Comparison of ENCODE assay signal across 13 cellular contexts in genomic region chr17:45906927-45907622, GRCh38. TPM values are rescaled to one million over a fixed set of nuclear protein-coding genes. Genes with fewer than 3 reads are reported as not detected.
DNase-seq lines count a peak whose midpoint lies in the region; ATAC-seq and TF ChIP-seq lines count a peak whose summit lies in the region.
"Had no signal": no experiment of that assay in that cellular context is flagged by ENCODE, and none has a peak within 500 bp of the region (broad histone marks: within the 10 kb centered on the region; RNA-seq: fewer than 3 reads in every experiment).

No MANE protein-coding gene starts in this region.

- H3K27me3 Mint-ChIP-seq in activated CD4-positive, alpha-beta T cell treated with anti-CD3 and anti-CD28 coated beads for 36 hours: peaks cover 21% of the 10 kb centered on the region
- H3K27me3 Mint-ChIP-seq in activated CD8-positive, alpha-beta T cell treated with anti-CD3 and anti-CD28 coated beads for 36 hours: peaks cover 33% of the 10 kb centered on the region
- H3K27me3 Mint-ChIP-seq in brain: peaks cover 13% of the 10 kb centered on the region

- no peak overlapping the region for H3K4me3 Mint-ChIP-seq in activated CD4-positive, alpha-beta T cell treated with anti-CD3 and anti-CD28 coated beads for 36 hours
- no peak overlapping the region for H3K4me3 Mint-ChIP-seq in activated CD8-positive, alpha-beta T cell treated with anti-CD3 and anti-CD28 coated beads for 36 hours
- peak overlapping the region in 3 of 5 experiments; percentile 11 to 55 (median 36) for H3K4me3 Mint-ChIP-seq in brain
- H3K4me3 Mint-ChIP-seq: natural killer cell had no signal

- intact Hi-C loops in activated CD4-positive, alpha-beta T cell treated with anti-CD3 and anti-CD28 coated beads for 36 hours (cut with DNase I, micrococcal nuclease): no loop called here
- intact Hi-C loops in activated CD8-positive, alpha-beta T cell treated with anti-CD3 and anti-CD28 coated beads for 36 hours (cut with micrococcal nuclease): no loop called here

- POLR2A ChIA-PET in activated CD4-positive, alpha-beta T cell treated with anti-CD3 and anti-CD28 coated beads for 36 hours (lab: Charles Lee): interaction anchor here (0.7 kb wide), 1 partner anchor 1817 kb away, joined by 4 read pairs; no protein-coding TSS in a partner anchor
- POLR2A ChIA-PET in activated CD8-positive, alpha-beta T cell treated with anti-CD3 and anti-CD28 coated beads for 36 hours (lab: Charles Lee): interaction anchor here (0.9 to 1.6 kb wide), 3 partner anchors 9 to 14 kb away, joined by 3 to 7 read pairs (median 4); no protein-coding TSS in a partner anchor

- CTCF ChIA-PET in activated CD4-positive, alpha-beta T cell treated with anti-CD3 and anti-CD28 coated beads for 36 hours (lab: Charles Lee): interaction anchor here (0.9 to 1.5 kb wide), 2 partner anchors 10 to 42 kb away, joined by 3 to 7 read pairs; no protein-coding TSS in a partner anchor
- CTCF ChIA-PET in activated CD8-positive, alpha-beta T cell treated with anti-CD3 and anti-CD28 coated beads for 36 hours (lab: Charles Lee): interaction anchor here (1.2 to 3.6 kb wide), 2 partner anchors 14 to 42 kb away, joined by 5 to 18 read pairs; no protein-coding TSS in a partner anchor

- peak; percentile 80 for ATAC-seq in activated CD4-positive, alpha-beta T cell treated with anti-CD3 and anti-CD28 coated beads for 36 hours
- ATAC-seq in activated CD8-positive, alpha-beta T cell treated with anti-CD3 and anti-CD28 coated beads for 36 hours: peak; percentile 71
- no peak for ATAC-seq in HG03097 (IDR thresholded peaks at IDR 0.05; ENCODE audit: low FRiP score, unreplicated experiment)
- ATAC-seq: A549, natural killer cell, PC-3 had no signal

- DNase-seq in activated CD4-positive, alpha-beta T cell treated with anti-CD3 and anti-CD28 coated beads for 36 hours: peak; percentile 75
- no peak for DNase-seq in activated CD4-positive, alpha-beta T cell treated with anti-CD3 and anti-CD28 coated beads, Interleukin-2, amount 50 U/mL, for 1 hour
- DNase-seq in activated CD8-positive, alpha-beta T cell treated with anti-CD3 and anti-CD28 coated beads for 36 hours: peak; percentile 80
- peak; percentile 44 for DNase-seq in stimulated activated CD4-positive, alpha-beta T cell treated with anti-CD3 and anti-CD28 coated beads, Interleukin-4, amount 100 ng/mL, for 24 hours
- DNase-seq in DMS 273 (lab: John Stamatoyannopoulos, UW; ENCODE audit: unreplicated experiment) (no peak), NCI-H146 (lab: John Stamatoyannopoulos, UW) (no peak)
- DNase-seq: H7, mesenchymal stem cell, natural killer cell, PC-3 had no signal

- no peak overlapping the region for H3K27ac Mint-ChIP-seq in activated CD4-positive, alpha-beta T cell treated with anti-CD3 and anti-CD28 coated beads for 36 hours
- peak overlapping the region; percentile 27 for H3K27ac Mint-ChIP-seq in activated CD8-positive, alpha-beta T cell treated with anti-CD3 and anti-CD28 coated beads for 36 hours
- peak overlapping the region; percentile 18 to 93 (median 79) for H3K27ac Mint-ChIP-seq in brain
- H3K27ac Mint-ChIP-seq: natural killer cell had no signal

- H3K36me3 Mint-ChIP-seq in activated CD4-positive, alpha-beta T cell treated with anti-CD3 and anti-CD28 coated beads for 36 hours (ENCODE audit: low read depth): no peaks in the 10 kb centered on the region
- H3K36me3 Mint-ChIP-seq in activated CD8-positive, alpha-beta T cell treated with anti-CD3 and anti-CD28 coated beads for 36 hours (ENCODE audit: low read depth): peaks cover 1% of the 10 kb centered on the region
- H3K36me3 Mint-ChIP-seq in brain: peaks cover 32% of the 10 kb centered on the region

- peaks cover 2% of the 10 kb centered on the region for H3K9me3 Mint-ChIP-seq in activated CD4-positive, alpha-beta T cell treated with anti-CD3 and anti-CD28 coated beads for 36 hours (ENCODE audit: low read depth)
- peaks cover 2% of the 10 kb centered on the region for H3K9me3 Mint-ChIP-seq in activated CD8-positive, alpha-beta T cell treated with anti-CD3 and anti-CD28 coated beads for 36 hours
- H3K9me3 Mint-ChIP-seq in brain: peaks cover under 1 to 12% (median 8%) of the 10 kb centered on the region in 5 experiments

- H3K4me1 Mint-ChIP-seq in activated CD4-positive, alpha-beta T cell treated with anti-CD3 and anti-CD28 coated beads for 36 hours: peaks cover 22% of the 10 kb centered on the region
- peaks cover 23% of the 10 kb centered on the region for H3K4me1 Mint-ChIP-seq in activated CD8-positive, alpha-beta T cell treated with anti-CD3 and anti-CD28 coated beads for 36 hours (ENCODE audit: low read depth)
- H3K4me1 Mint-ChIP-seq in brain: peaks cover 49% of the 10 kb centered on the region

- TF ChIP-seq CTCF in activated CD8-positive, alpha-beta T cell treated with anti-CD3 and anti-CD28 coated beads for 36 hours (IDR thresholded peaks at IDR 0.05): no peak
- TF ChIP-seq CTCF in brain (conservative IDR thresholded peaks at IDR 0.05): no peak

RNA-seq across cellular contexts. Expression of gene MAPT, which starts 12.7 kb away (rescaled TPM):
- total RNA-seq in activated CD4-positive, alpha-beta T cell treated with anti-CD3 and anti-CD28 coated beads for 36 hours: 1 to 10 TPM in 1 of 2 experiments, under 1 TPM in 1; 0.75 to 1.7 TPM
- 1 to 10 TPM; 1.3 to 1.4 TPM for total RNA-seq in activated CD8-positive, alpha-beta T cell treated with anti-CD3 and anti-CD28 coated beads for 36 hours
- 154 TPM for polyA plus RNA-seq in brain (ENCODE audit: insufficient read depth, low read depth, low replicate concordance)

Comparison
In these comparisons a context has a peak if more than half of its experiments do, and no peak if none do; other contexts are left out.
1. DNase-seq: peak in activated CD4-positive, alpha-beta T cell treated with anti-CD3 and anti-CD28 coated beads for 36 hours (single experiment), activated CD8-positive, alpha-beta T cell treated with anti-CD3 and anti-CD28 coated beads for 36 hours (single experiment) and stimulated activated CD4-positive, alpha-beta T cell treated with anti-CD3 and anti-CD28 coated beads, Interleukin-4, amount 100 ng/mL, for 24 hours (single experiment); none in activated CD4-positive, alpha-beta T cell treated with anti-CD3 and anti-CD28 coated beads, Interleukin-2, amount 50 U/mL, for 1 hour (single experiment), DMS 273 (single experiment) and NCI-H146 (single experiment).
2. H3K4me3 Mint-ChIP-seq: peak in brain (3 of 5); none in activated CD4-positive, alpha-beta T cell treated with anti-CD3 and anti-CD28 coated beads for 36 hours (single experiment) and activated CD8-positive, alpha-beta T cell treated with anti-CD3 and anti-CD28 coated beads for 36 hours (single experiment).